8 cellular contexts compared by ENCODE assay signal in the genomic region with DNA sequence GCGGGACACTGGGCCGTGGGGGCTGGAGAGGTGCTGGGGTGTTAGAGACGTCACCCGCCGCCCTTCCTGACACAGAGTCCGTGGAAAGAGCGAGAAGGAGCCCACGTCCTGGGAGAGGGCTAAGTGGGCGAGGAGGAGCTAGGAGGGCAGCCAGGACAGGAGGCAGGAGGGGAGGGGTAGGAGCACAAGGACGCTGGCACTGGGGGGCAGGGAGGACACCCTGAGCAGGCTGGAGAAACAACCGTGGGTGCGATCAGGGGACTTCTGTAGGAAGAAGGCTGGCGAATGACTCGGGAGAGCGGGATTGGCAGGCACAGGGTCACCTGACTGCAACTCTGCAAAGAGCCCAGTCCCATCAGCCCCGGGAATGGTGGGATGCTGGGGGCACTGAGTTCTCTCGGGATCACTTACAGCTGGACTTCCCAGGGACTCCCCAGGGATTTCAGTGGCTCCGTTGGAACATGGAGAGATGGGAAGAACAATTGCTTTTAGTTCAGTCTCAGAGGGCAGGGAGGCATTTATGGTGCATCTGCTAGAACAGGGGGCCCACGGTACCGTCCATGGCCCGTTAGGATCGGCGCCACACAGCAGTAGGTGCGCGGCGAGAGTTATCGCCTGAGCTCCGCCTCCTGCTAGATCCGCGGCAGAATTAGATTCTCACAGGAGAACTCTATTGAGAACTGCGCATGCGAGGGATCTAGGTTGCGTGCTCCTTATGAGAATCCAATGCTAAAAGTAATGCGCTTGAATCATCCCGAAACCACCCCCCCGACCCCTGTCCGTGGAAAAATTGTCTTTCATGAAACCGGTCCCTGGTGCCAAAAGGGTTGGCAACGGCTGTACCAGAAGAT. TPM values are rescaled to one million over a fixed set of nuclear protein-coding genes. Genes with fewer than 3 reads are reported as not detected.
DNase-seq lines count a peak whose midpoint lies in the region; ATAC-seq and TF ChIP-seq lines count a peak whose summit lies in the region.

No MANE protein-coding gene starts in this region.

- TF ChIP-seq CTCF in mucosa of descending colon (IDR thresholded peaks at IDR 0.05), result no peak

- H3K4me3 ChIP-seq in mucosa of descending colon, result no peak overlapping the region

- DNase-seq in DMS114 treated with DMSO at 0.1 percent for 48 hours (lab: John Stamatoyannopoulos, UW; ENCODE audit: unreplicated experiment) (peak; percentile 30), NCI-H2171 treated with DMSO at 0.1 percent for 48 hours (lab: John Stamatoyannopoulos, UW) (peak; percentile 78), caudate nucleus (lab: John Stamatoyannopoulos, UW) (peak in 54 of 61 donors; percentile 8 to 84 (median 53)), mucosa of descending colon (no peak), NOMO-1 (lab: John Stamatoyannopoulos, UW; ENCODE audit: unreplicated experiment in 2 of 2) (no peak), LoVo (ENCODE audit: low spot score) (no peak), posterior vena cava (ENCODE audit: low spot score) (no peak)

- H3K27ac ChIP-seq in caudate nucleus (ENCODE audit: low read depth, low read length), result peak overlapping the region; percentile 71

- intact Hi-C loops in mucosa of descending colon (cut with DNase I, micrococcal nuclease), result no loop called here
- intact Hi-C loops in posterior vena cava (cut with DNase I), result no loop called here

- H3K4me1 ChIP-seq in mucosa of descending colon (ENCODE audit: low read depth), result no peaks in the 10 kb centered on the region

- ATAC-seq in mucosa of descending colon (peak; percentile 57), HG03045 (IDR thresholded peaks at IDR 0.05; ENCODE audit: unreplicated experiment) (no peak)

- no peaks in the 10 kb centered on the region for H3K36me3 ChIP-seq in mucosa of descending colon (ENCODE audit: low read depth)

- H3K9me3 ChIP-seq in mucosa of descending colon, result no peaks in the 10 kb centered on the region

RNA-seq across cellular contexts. Expression of gene UBR7, which starts 24.3 kb away (rescaled TPM):
- total RNA-seq in mucosa of descending colon, result 10 to 100 TPM; 22.2 to 23.6 (median 22.4) TPM
- 10 to 100 TPM; 18.2 to 18.7 TPM for total RNA-seq in posterior vena cava

RNA-seq across cellular contexts. Expression of gene GON7, which starts 24.5 kb away (rescaled TPM):
- total RNA-seq in mucosa of descending colon, result 10 to 100 TPM; 15.3 to 19.5 (median 18.6) TPM
- 1 to 10 TPM; 7.5 to 9.1 TPM for total RNA-seq in posterior vena cava

RNA-seq across cellular contexts. Expression of gene LYSET, which starts 46.2 kb away (rescaled TPM):
- total RNA-seq in mucosa of descending colon (10 to 100 TPM; 29.0 to 35.0 (median 33.2) TPM), posterior vena cava (10 to 100 TPM; 13.6 to 16.3 TPM)

RNA-seq across cellular contexts. Expression of gene MOAP1, which starts 46.7 kb away (rescaled TPM):
- total RNA-seq in mucosa of descending colon (10 to 100 TPM; 16.9 to 42.6 (median 17.1) TPM), posterior vena cava (10 to 100 TPM; 21.7 to 21.8 TPM)

Comparison
In these comparisons a context has a peak if more than half of its experiments do, and no peak if none do; other contexts are left out.
1. DNase-seq: peak in DMS114 treated with DMSO at 0.1 percent for 48 hours (single experiment), NCI-H2171 treated with DMSO at 0.1 percent for 48 hours (single experiment) and caudate nucleus (54 of 61); none in mucosa of descending colon (0 of 3), NOMO-1 (0 of 2), LoVo (single experiment) and posterior vena cava (single experiment).